ENCODE assay signal across 9 cellular contexts in the genomic region with DNA sequence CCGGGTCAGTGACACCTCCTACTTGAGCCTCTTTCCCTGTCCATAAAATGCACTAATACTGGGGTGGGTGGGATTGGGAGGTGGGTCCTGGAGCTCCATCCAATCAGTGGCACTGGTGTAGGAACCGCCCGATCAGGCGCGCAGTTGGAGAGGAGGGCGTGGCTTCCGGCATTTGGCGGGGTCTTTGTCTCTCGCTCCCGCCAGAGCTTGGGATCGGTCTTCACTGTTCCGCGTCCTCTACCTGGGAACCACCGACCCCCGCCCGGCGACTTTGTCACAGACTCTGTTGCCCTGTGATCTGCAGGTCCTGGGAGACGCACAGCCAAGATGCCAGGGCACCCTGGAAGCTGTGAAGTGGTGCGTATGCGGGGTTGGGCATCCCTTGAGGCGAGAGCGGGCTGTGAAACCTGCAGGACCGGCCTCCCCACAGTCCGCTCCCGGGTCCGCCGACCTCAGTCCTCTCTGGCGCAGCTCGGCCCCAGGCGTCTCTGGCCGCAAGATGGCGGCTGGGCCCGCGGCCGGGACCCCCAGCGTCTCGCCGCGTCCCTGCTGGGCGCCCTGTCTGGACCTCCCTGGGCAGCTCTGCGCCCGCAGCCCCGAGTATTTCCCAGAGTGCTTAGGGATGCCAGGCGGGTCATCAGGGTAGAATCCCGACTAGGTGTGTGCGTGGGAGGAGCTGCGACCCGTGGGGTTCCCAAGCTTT. TPM values are rescaled to one million over a fixed set of nuclear protein-coding genes. Genes with fewer than 3 reads are reported as not detected.
A peak's percentile ranks its signal among the peaks of the same experiment; 100 is the strongest.
DNase-seq lines count a peak whose midpoint lies in the region; ATAC-seq and TF ChIP-seq lines count a peak whose summit lies in the region.
"Had no signal": no experiment of that assay in that cellular context is flagged by ENCODE, and none has a peak within 500 bp of the region (broad histone marks: within the 10 kb centered on the region; RNA-seq: fewer than 3 reads in every experiment).

No MANE protein-coding gene starts in this region.

- H3K36me3 ChIP-seq in BLaER1 treated with 17β-estradiol and CSF1 and Interleukin-3, amounts not matched to agents 10 nM and 100 nM = peaks cover 0 to 42% (median 38%) of the 10 kb centered on the region in 11 experiments; a peak in 19 of 22 replicates
- H3K36me3 ChIP-seq in GM23338 (ENCODE audit: insufficient read depth) (peaks cover 4% of the 10 kb centered on the region; the same call in 1 of the 2 replicates), skeletal muscle satellite cell (ENCODE audit: insufficient read depth, low read length) (no peaks in the 10 kb centered on the region)

- peak overlapping the region; percentile 83 to 99 (median 95) for H3K9ac ChIP-seq in BLaER1 treated with 17β-estradiol and CSF1 and Interleukin-3, amounts not matched to agents 10 nM and 100 nM
- peak overlapping the region; percentile 88 for H3K9ac ChIP-seq in skeletal muscle satellite cell (ENCODE audit: low read depth, low read length)

- H3K27ac Mint-ChIP-seq in GM23338 = peak overlapping the region; percentile 99

- H3K4me1 ChIP-seq in BLaER1 treated with 17β-estradiol and CSF1 and Interleukin-3, amounts not matched to agents 10 nM and 100 nM = peaks cover 0 to 12% (median 9%) of the 10 kb centered on the region in 10 experiments; a peak in 9 of 20 replicates
- H3K4me1 ChIP-seq in GM23338 (ENCODE audit: insufficient read depth) = peaks cover 27% of the 10 kb centered on the region
- peaks cover 4% of the 10 kb centered on the region for H3K4me1 ChIP-seq in skeletal muscle satellite cell (ENCODE audit: control insufficient read depth, insufficient read depth, low read length)

- no peaks in the 10 kb centered on the region for H4K20me1 ChIP-seq in BLaER1 treated with 17β-estradiol and CSF1 and Interleukin-3, amounts not matched to agents 10 nM and 100 nM
- peaks cover 8% of the 10 kb centered on the region; the same call in 1 of the 2 replicates for H4K20me1 ChIP-seq in GM23338 (replicated peaks; ENCODE audit: insufficient read depth)

- peaks cover 59% of the 10 kb centered on the region for H3K36me3 Mint-ChIP-seq in GM23338 (ENCODE audit: low read depth)

- peak; percentile 87 for ATAC-seq in GM23338
- ATAC-seq in GM21619 (IDR thresholded peaks at IDR 0.05; ENCODE audit: unreplicated experiment) = no peak
- no peak for ATAC-seq in HG03571 (IDR thresholded peaks at IDR 0.05; ENCODE audit: unreplicated experiment)

- DNase-seq in GM23338 (ENCODE audit: low spot score) (peak; percentile 96), NCI-H345 (lab: John Stamatoyannopoulos, UW) (peak; percentile 65), brain pericyte (ENCODE audit: low read depth, low spot score) (peak; percentile 47), iPS-NIHi11 (ENCODE audit: low spot score) (peak; percentile 85)

- 0 out of 4 replicates have a peak, but pooled peaks of 1 of the 2 experiments have one; percentile 4 for TF ChIP-seq CTCF in GM23338 (conservative IDR thresholded peaks at IDR 0.05; ENCODE audit: low read depth in 2 of 2)

- H3K9me3 Mint-ChIP-seq in GM23338 = peaks cover 37% of the 10 kb centered on the region

- peaks cover 25% of the 10 kb centered on the region for H3K4me1 Mint-ChIP-seq in GM23338

- peaks cover 7% of the 10 kb centered on the region for H3K9me2 ChIP-seq in GM23338 (ENCODE audit: insufficient read depth)

- H3K27ac ChIP-seq in BLaER1 treated with 17β-estradiol and CSF1 and Interleukin-3, amounts not matched to agents 10 nM and 100 nM = peak overlapping the region; percentile 15 to 97 (median 93); a peak in 21 of 22 replicates
- peak overlapping the region; percentile 99 for H3K27ac ChIP-seq in GM23338 (ENCODE audit: low read depth)
- H3K27ac ChIP-seq: HL-60 had no signal

- 0 out of 2 replicates have a peak overlapping the region, but pooled peaks have one; percentile 80 for H2AFZ ChIP-seq in GM23338

- H3F3A ChIP-seq in GM23338 (replicated peaks; ENCODE audit: low read depth) = no peaks in the 10 kb centered on the region

- H3K9me3 ChIP-seq in BLaER1 treated with 17β-estradiol and CSF1 and Interleukin-3, amounts not matched to agents 10 nM and 100 nM (replicated peaks in 1 of 11) = peaks cover 47 to 88% (median 84%) of the 10 kb centered on the region in 11 experiments
- H3K9me3 ChIP-seq in skeletal muscle satellite cell (replicated peaks; ENCODE audit: low read length) = no peaks in the 10 kb centered on the region

- peak overlapping the region; percentile 84 to 99 (median 91) for H3K4me3 ChIP-seq in BLaER1 treated with 17β-estradiol and CSF1 and Interleukin-3, amounts not matched to agents 10 nM and 100 nM
- H3K4me3 ChIP-seq in GM23338 (peak overlapping the region; percentile 96), skeletal muscle satellite cell (ENCODE audit: low read length) (peak overlapping the region; percentile 87)

- H3K27me3 Mint-ChIP-seq in GM23338 (ENCODE audit: insufficient read depth, low read depth, poor library complexity) = peaks cover 12% of the 10 kb centered on the region

- peak overlapping the region; percentile 74 to 87 (median 78) for H3K4me2 ChIP-seq in BLaER1 treated with 17β-estradiol and CSF1 and Interleukin-3, amounts not matched to agents 10 nM and 100 nM
- peak overlapping the region; percentile 97 for H3K4me2 ChIP-seq in GM23338
- peak overlapping the region; percentile 82 for H3K4me2 ChIP-seq in skeletal muscle satellite cell (ENCODE audit: low read length)

- H3K79me2 ChIP-seq in GM23338 (replicated peaks; ENCODE audit: insufficient read depth) = peaks cover 50% of the 10 kb centered on the region

- H3K4me3 Mint-ChIP-seq in GM23338 = peak overlapping the region; percentile 94

- no peaks in the 10 kb centered on the region for H3K27me3 ChIP-seq in BLaER1 treated with 17β-estradiol and CSF1 and Interleukin-3, amounts not matched to agents 10 nM and 100 nM
- H3K27me3 ChIP-seq in GM23338 (ENCODE audit: insufficient read depth) (peaks cover 10% of the 10 kb centered on the region), skeletal muscle satellite cell (ENCODE audit: control insufficient read depth, insufficient read depth, low read length) (no peaks in the 10 kb centered on the region)

TF ChIP-seq in GM23338, 12 proteins besides CTCF, POLR2A, EP300 and RAD21:
- TF ChIP-seq POLR2AphosphoS5 (IDR thresholded peaks at IDR 0.05; ENCODE audit: low read depth) (peak; percentile 90), ZNF114 (CRISPR knock-in tag; IDR thresholded peaks at IDR 0.05) (no peak; the same call in 1 of the 2 replicates)
TF ChIP-seq in GM23338: peak in this region for 1.

RNA-seq across cellular contexts. Expression of a gene that starts 41.6 kb away (rescaled TPM):
- total RNA-seq in GM23338 (2014; rRNA removed; shearing (Covaris generic)) = 37.9 and 41.8 TPM in 2 replicates
- 20.1 and 22.0 TPM in 2 replicates for polyA plus RNA-seq in GM23338 (2016; fragmentation: Nextera tagmentation; extraction: Ambion mirVana)
- total RNA-seq in skeletal muscle satellite cell (2012; rRNA removed) = 2.0 and 2.4 TPM in 2 replicates
